Comparison of ENCODE assay signal across 1 cellular context in the genomic region with DNA sequence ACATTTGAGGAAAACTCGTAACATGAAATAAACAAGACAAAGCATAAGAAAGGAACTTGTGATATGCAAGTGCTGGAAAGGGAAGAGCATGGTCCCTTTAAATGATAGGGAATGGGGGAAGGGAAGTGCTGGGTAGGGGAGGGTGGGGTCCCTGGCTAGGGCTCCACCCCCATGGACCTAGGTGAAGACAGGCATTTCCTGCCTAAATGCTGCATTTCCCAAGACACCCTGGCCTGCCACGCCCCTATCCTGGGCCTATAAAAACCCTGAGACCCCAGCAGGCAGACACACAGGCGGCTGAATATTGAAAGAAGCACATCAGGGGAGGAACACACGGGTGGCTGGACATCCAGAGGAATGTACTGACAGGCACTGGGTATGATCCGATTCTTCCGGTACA.
TF ChIP-seq lines count a peak whose summit lies in the region.

No MANE protein-coding gene starts in this region.

TF ChIP-seq in K562, 482 proteins besides CTCF, POLR2A, EP300 and RAD21 (continued from another document):
- TF ChIP-seq, protein P1, sequence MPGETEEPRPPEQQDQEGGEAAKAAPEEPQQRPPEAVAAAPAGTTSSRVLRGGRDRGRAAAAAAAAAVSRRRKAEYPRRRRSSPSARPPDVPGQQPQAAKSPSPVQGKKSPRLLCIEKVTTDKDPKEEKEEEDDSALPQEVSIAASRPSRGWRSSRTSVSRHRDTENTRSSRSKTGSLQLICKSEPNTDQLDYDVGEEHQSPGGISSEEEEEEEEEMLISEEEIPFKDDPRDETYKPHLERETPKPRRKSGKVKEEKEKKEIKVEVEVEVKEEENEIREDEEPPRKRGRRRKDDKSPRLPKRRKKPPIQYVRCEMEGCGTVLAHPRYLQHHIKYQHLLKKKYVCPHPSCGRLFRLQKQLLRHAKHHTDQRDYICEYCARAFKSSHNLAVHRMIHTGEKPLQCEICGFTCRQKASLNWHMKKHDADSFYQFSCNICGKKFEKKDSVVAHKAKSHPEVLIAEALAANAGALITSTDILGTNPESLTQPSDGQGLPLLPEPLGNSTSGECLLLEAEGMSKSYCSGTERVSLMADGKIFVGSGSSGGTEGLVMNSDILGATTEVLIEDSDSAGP (CRISPR knock-in tag; IDR thresholded peaks at IDR 0.05): peak; percentile 85
- no peak for TF ChIP-seq ZNF57 (CRISPR knock-in tag; IDR thresholded peaks at IDR 0.05)
- TF ChIP-seq ZNF274 (IDR thresholded peaks at IDR 0.05; ENCODE audit: borderline replicate concordance, low read depth, low read length): no peak
- TF ChIP-seq, protein P2, sequence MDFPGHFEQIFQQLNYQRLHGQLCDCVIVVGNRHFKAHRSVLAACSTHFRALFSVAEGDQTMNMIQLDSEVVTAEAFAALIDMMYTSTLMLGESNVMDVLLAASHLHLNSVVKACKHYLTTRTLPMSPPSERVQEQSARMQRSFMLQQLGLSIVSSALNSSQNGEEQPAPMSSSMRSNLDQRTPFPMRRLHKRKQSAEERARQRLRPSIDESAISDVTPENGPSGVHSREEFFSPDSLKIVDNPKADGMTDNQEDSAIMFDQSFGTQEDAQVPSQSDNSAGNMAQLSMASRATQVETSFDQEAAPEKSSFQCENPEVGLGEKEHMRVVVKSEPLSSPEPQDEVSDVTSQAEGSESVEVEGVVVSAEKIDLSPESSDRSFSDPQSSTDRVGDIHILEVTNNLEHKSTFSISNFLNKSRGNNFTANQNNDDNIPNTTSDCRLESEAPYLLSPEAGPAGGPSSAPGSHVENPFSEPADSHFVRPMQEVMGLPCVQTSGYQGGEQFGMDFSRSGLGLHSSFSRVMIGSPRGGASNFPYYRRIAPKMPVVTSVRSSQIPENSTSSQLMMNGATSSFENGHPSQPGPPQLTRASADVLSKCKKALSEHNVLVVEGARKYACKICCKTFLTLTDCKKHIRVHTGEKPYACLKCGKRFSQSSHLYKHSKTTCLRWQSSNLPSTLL (IDR thresholded peaks at IDR 0.05): peak; percentile 67; the same call in 1 of the 2 replicates
